ENCODE assay signal across 8 cellular contexts in the genomic region with DNA sequence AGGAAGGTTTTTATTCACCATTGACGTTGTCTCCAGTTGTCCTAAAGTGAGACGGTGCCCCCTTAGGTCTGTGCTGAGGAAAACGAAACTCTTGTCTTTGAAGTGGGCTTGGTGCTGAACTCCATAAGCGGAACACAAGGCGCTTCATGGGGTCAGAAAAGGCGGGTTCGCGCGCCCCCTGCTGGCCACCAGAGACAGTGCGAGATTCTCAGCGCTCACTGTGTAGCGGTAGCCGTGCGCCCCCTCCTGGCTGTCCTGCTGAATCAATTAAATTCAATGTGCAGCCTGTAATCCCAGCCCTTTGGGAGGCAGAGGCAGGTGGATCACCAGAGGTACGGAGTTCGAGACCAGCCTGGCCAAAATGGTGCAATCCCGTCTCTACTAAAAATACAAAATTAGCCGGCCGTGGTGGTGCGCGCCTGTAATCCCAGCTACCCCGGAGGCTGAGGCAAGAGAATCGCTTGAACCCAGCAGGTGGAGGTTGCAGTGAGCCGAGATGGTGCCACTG.
DNase-seq lines count a peak whose midpoint lies in the region; ATAC-seq and TF ChIP-seq lines count a peak whose summit lies in the region.

No MANE protein-coding gene starts in this region.

- intact Hi-C loops in OCI-LY7 (cut with micrococcal nuclease; ENCODE audit: unreplicated experiment), result loop anchor here (5.0 kb wide), 1 partner anchor 168 kb away; no protein-coding TSS in a partner anchor

- peak overlapping the region in 6 of 10 donors; percentile 52 to 90 (median 81) for H3K27ac Mint-ChIP-seq in naive thymus-derived CD8-positive, alpha-beta T cell
- no peak overlapping the region for H3K27ac Mint-ChIP-seq in stimulated activated memory B cell treated with anti-CD40 and anti-IgM and Interleukin-4, amounts not matched to agents 10 μg/mL and 1 μg/mL and 100 μg/mL, for 72 hours

- peak overlapping the region; percentile 46; the same call in 1 of the 2 replicates for H2AFZ ChIP-seq in OCI-LY7 (ENCODE audit: low read length)

- TF ChIP-seq CTCF in OCI-LY7 (conservative IDR thresholded peaks at IDR 0.05; ENCODE audit: low read length) (peak; percentile 90), epithelial cell of proximal tubule (conservative IDR thresholded peaks at IDR 0.05; ENCODE audit: low read depth, low read length) (peak; percentile 94)

- H4K20me1 ChIP-seq in OCI-LY7 (ENCODE audit: insufficient read depth, low read length), result no peaks in the 10 kb centered on the region

- H3K4me1 ChIP-seq in OCI-LY7 (ENCODE audit: insufficient read depth, low read length, poor library complexity, severe bottlenecking), result no peaks in the 10 kb centered on the region

- H3K4me3 ChIP-seq in OCI-LY7 (ENCODE audit: low read depth, low read length, poor library complexity, severe bottlenecking) (peak overlapping the region; percentile 34), epithelial cell of proximal tubule (ENCODE audit: low read depth, low read length) (no peak overlapping the region)

- peak overlapping the region; percentile 55 for H3K4me2 ChIP-seq in OCI-LY7 (ENCODE audit: low read length)

- no peaks in the 10 kb centered on the region for H3K36me3 Mint-ChIP-seq in naive thymus-derived CD8-positive, alpha-beta T cell
- H3K36me3 Mint-ChIP-seq in stimulated activated memory B cell treated with anti-CD40 and anti-IgM and Interleukin-4, amounts not matched to agents 10 μg/mL and 1 μg/mL and 100 μg/mL, for 72 hours, result no peaks in the 10 kb centered on the region

- in situ Hi-C loops in KBM-7 (cut with MboI; ENCODE audit: low pct_unique_long_range_greater_than_20kb, low sequenced_read_pairs), result no loop called here

- peak; percentile 1 for DNase-seq in DMS153 (lab: John Stamatoyannopoulos, UW)
- DNase-seq in KBM-7, result peak; percentile 95
- DNase-seq in OCI-LY7 (ENCODE audit: low spot score), result peak; percentile 80
- peak; percentile 78 for DNase-seq in activated T-cell treated with anti-CD3 and anti-CD28 coated beads for 1 hour (ENCODE audit: low read depth)
- no peak for DNase-seq in epithelial cell of proximal tubule (ENCODE audit: low read depth)
- peak; percentile 70 to 88 (median 82) for DNase-seq in naive thymus-derived CD8-positive, alpha-beta T cell

- no TSS peak for BruUV-seq in OCI-LY7 (replicated peaks; lab: Mats Ljungman, UMichigan)

- POLR2A ChIA-PET in OCI-LY7 (lab: Charles Lee), result no interaction called here
- POLR2A ChIA-PET in naive thymus-derived CD8-positive, alpha-beta T cell (lab: Charles Lee), result interaction anchor here (0.6 kb wide), 1 partner anchor 164 kb away, joined by 3 read pairs; no protein-coding TSS in a partner anchor

- H3K4me3 Mint-ChIP-seq in naive thymus-derived CD8-positive, alpha-beta T cell, result peak overlapping the region in 9 of 10 donors; percentile 55 to 87 (median 78)
- no peak overlapping the region for H3K4me3 Mint-ChIP-seq in stimulated activated memory B cell treated with anti-CD40 and anti-IgM and Interleukin-4, amounts not matched to agents 10 μg/mL and 1 μg/mL and 100 μg/mL, for 72 hours

- H3K79me2 ChIP-seq in OCI-LY7 (ENCODE audit: insufficient read depth, low read depth, low read length), result no peaks in the 10 kb centered on the region

- no peaks in the 10 kb centered on the region for H3K9me3 ChIP-seq in OCI-LY7 (ENCODE audit: low read length)

- H3K36me3 ChIP-seq in OCI-LY7 (ENCODE audit: insufficient read depth, low read length), result no peaks in the 10 kb centered on the region

- H3K9me2 ChIP-seq in OCI-LY7 (ENCODE audit: insufficient read depth, low read length), result no peaks in the 10 kb centered on the region

- no peak overlapping the region for H3K27ac ChIP-seq in OCI-LY7 (ENCODE audit: low read depth, low read length, poor library complexity, severe bottlenecking)

- H3K9me3 Mint-ChIP-seq in naive thymus-derived CD8-positive, alpha-beta T cell, result peaks cover 0 to 3% (median 0%) of the 10 kb centered on the region in 9 donors
- peaks cover 3% of the 10 kb centered on the region for H3K9me3 Mint-ChIP-seq in stimulated activated memory B cell treated with anti-CD40 and anti-IgM and Interleukin-4, amounts not matched to agents 10 μg/mL and 1 μg/mL and 100 μg/mL, for 72 hours

- H3K4me1 Mint-ChIP-seq in naive thymus-derived CD8-positive, alpha-beta T cell, result peaks cover 0 to 4% (median 2%) of the 10 kb centered on the region in 4 donors
- no peaks in the 10 kb centered on the region for H3K4me1 Mint-ChIP-seq in stimulated activated memory B cell treated with anti-CD40 and anti-IgM and Interleukin-4, amounts not matched to agents 10 μg/mL and 1 μg/mL and 100 μg/mL, for 72 hours

- CTCF ChIA-PET in OCI-LY7 (lab: Charles Lee; ENCODE audit: unreplicated experiment), result no interaction called here

- H3K27me3 Mint-ChIP-seq in naive thymus-derived CD8-positive, alpha-beta T cell, result no peaks in the 10 kb centered on the region
- no peaks in the 10 kb centered on the region for H3K27me3 Mint-ChIP-seq in stimulated activated memory B cell treated with anti-CD40 and anti-IgM and Interleukin-4, amounts not matched to agents 10 μg/mL and 1 μg/mL and 100 μg/mL, for 72 hours

- peak; percentile 79 for ATAC-seq in GM21723 (IDR thresholded peaks at IDR 0.05; ENCODE audit: unreplicated experiment)
- ATAC-seq in naive thymus-derived CD8-positive, alpha-beta T cell, result peak; percentile 97 to 99
- ATAC-seq in stimulated activated memory B cell treated with anti-CD40 and anti-IgM and Interleukin-4, amounts not matched to agents 10 μg/mL and 1 μg/mL and 100 μg/mL, for 72 hours, result peak; percentile 89
